ENCODE assay signal across 28 cellular contexts in the genomic region with DNA sequence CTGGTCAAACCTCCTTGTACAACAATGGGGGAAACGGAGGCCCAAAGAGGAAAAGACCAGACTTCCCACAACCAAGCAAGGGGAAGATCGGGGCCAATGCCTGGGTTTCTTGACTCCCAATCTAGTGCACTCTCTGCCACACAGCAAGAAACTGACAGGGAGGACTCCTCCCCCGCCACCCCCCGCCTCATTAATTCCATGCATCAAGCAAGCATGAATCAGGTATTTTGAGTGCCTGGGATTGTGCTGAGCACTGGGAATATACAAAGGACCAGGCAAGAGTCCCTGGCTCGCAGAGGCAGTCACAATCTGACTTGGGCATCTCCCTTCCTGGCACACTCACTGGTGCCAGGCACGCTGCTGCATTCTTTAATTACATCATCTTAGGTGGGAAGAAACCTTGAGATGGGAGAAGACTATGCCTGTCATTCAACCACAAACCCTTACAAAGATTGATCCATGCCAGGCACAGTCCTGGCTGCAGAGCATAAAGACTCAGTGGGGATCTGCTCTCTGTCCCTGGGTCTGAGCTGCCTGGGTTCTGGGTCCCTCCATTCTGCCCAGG. TPM values are rescaled to one million over a fixed set of nuclear protein-coding genes. Genes with fewer than 3 reads are reported as not detected.
"Had no signal": no experiment of that assay in that cellular context is flagged by ENCODE, and none has a peak within 500 bp of the region (broad histone marks: within the 10 kb centered on the region; RNA-seq: fewer than 3 reads in every experiment).

No MANE protein-coding gene starts in this region.

- H3K4me3 Mint-ChIP-seq: memory B cell; naive thymus-derived CD8-positive, alpha-beta T cell; nephron; neural crest cell; stimulated activated memory B cell treated with anti-CD40 and anti-IgM and Interleukin-4, amounts not matched to agents 10 μg/mL and 1 μg/mL and 100 μg/mL, for 72 hours; stimulated activated naive CD8-positive, alpha-beta T cell treated with anti-CD3 and anti-CD28 coated beads, Interleukin-15, amount 100 ng/mL, for 72 hours; type B pancreatic cell had no signal

- H3K36me3 Mint-ChIP-seq: memory B cell; naive thymus-derived CD8-positive, alpha-beta T cell; stimulated activated memory B cell treated with anti-CD40 and anti-IgM and Interleukin-4, amounts not matched to agents 10 μg/mL and 1 μg/mL and 100 μg/mL, for 72 hours; type B pancreatic cell had no signal

- ATAC-seq: heart right ventricle; mucosa of descending colon; naive thymus-derived CD8-positive, alpha-beta T cell; psoas muscle; sciatic nerve; stimulated activated memory B cell treated with anti-CD40 and anti-IgM and Interleukin-4, amounts not matched to agents 10 μg/mL and 1 μg/mL and 100 μg/mL, for 72 hours; stimulated activated naive CD8-positive, alpha-beta T cell treated with anti-CD3 and anti-CD28 coated beads, Interleukin-15, amount 100 ng/mL, for 72 hours had no signal

- H3K9ac ChIP-seq: parathyroid adenoma had no signal

- H3K4me3 ChIP-seq: heart right ventricle, hepatocyte, left ventricle myocardium inferior, lung, mucosa of descending colon, psoas muscle, right atrium auricular region, skin epidermis, tibial nerve, vagina had no signal

- H3K27me3 Mint-ChIP-seq: memory B cell; naive thymus-derived CD8-positive, alpha-beta T cell; stimulated activated memory B cell treated with anti-CD40 and anti-IgM and Interleukin-4, amounts not matched to agents 10 μg/mL and 1 μg/mL and 100 μg/mL, for 72 hours; stimulated activated naive CD8-positive, alpha-beta T cell treated with anti-CD3 and anti-CD28 coated beads, Interleukin-15, amount 100 ng/mL, for 72 hours had no signal

- H3K27me3 ChIP-seq: right atrium auricular region, tibial nerve, vagina had no signal

- H3K36me3 ChIP-seq: heart right ventricle, left ventricle myocardium inferior, right atrium auricular region, tibial nerve, vagina had no signal

- H3K27ac ChIP-seq: heart right ventricle, hepatocyte, left ventricle myocardium inferior, parathyroid adenoma, psoas muscle, right atrium auricular region, skin epidermis, tibial nerve, vagina had no signal

- H3K4me2 ChIP-seq: hepatocyte had no signal

- H3K27ac Mint-ChIP-seq: memory B cell; nephron; stimulated activated memory B cell treated with anti-CD40 and anti-IgM and Interleukin-4, amounts not matched to agents 10 μg/mL and 1 μg/mL and 100 μg/mL, for 72 hours; stimulated activated naive CD8-positive, alpha-beta T cell treated with anti-CD3 and anti-CD28 coated beads, Interleukin-15, amount 100 ng/mL, for 72 hours; type B pancreatic cell had no signal

- DNase-seq: heart right ventricle; left ventricle myocardium inferior; midbrain; mucosa of descending colon; naive thymus-derived CD8-positive, alpha-beta T cell; nucleus accumbens; psoas muscle; stimulated activated CD4-positive, alpha-beta T cell treated with anti-CD3 and anti-CD28 coated beads, Interleukin-12 subunit alpha, Interleukin-12 subunit beta, amount 100 ng/mL, for 4 hours; stimulated activated CD4-positive, alpha-beta T cell treated with anti-CD3 and anti-CD28 coated beads, Interleukin-15, amount 100 ng/mL, for 24 hours; stimulated activated CD4-positive, alpha-beta T cell treated with anti-CD3 and anti-CD28 coated beads, Interleukin-2, amount 100 ng/mL, for 24 hours; stimulated activated CD4-positive, alpha-beta T cell treated with anti-CD3 and anti-CD28 coated beads, Interleukin-4, amount 100 ng/mL, for 1 hour; stimulated activated naive CD4-positive, alpha-beta T cell treated with Interleukin-2 at 50 U/mL for 16 hours; stimulated activated naive CD8-positive, alpha-beta T cell treated with anti-CD3 and anti-CD28 coated beads, Interleukin-15, amount 100 ng/mL, for 72 hours; substantia nigra had no signal

- H3K9me3 ChIP-seq: heart right ventricle, left ventricle myocardium inferior, mucosa of descending colon, psoas muscle, right atrium auricular region, tibial nerve, vagina had no signal

- H3K9me3 Mint-ChIP-seq: memory B cell; naive thymus-derived CD8-positive, alpha-beta T cell; nephron; neural crest cell; stimulated activated memory B cell treated with anti-CD40 and anti-IgM and Interleukin-4, amounts not matched to agents 10 μg/mL and 1 μg/mL and 100 μg/mL, for 72 hours; stimulated activated naive CD8-positive, alpha-beta T cell treated with anti-CD3 and anti-CD28 coated beads, Interleukin-15, amount 100 ng/mL, for 72 hours; type B pancreatic cell had no signal

- H3K79me2 ChIP-seq: hepatocyte, parathyroid adenoma had no signal

- H2AFZ ChIP-seq: hepatocyte, parathyroid adenoma had no signal

- H3K4me1 ChIP-seq: parathyroid adenoma, psoas muscle had no signal

RNA-seq across cellular contexts. Expression of a gene that starts 55.4 kb away (rescaled TPM):
- total RNA-seq: left ventricle myocardium inferior; mesenteric fat pad; naive thymus-derived CD8-positive, alpha-beta T cell; right atrium auricular region; sciatic nerve had no signal
- polyA plus RNA-seq: naive thymus-derived CD8-positive, alpha-beta T cell had no signal
